In the genomic region with DNA sequence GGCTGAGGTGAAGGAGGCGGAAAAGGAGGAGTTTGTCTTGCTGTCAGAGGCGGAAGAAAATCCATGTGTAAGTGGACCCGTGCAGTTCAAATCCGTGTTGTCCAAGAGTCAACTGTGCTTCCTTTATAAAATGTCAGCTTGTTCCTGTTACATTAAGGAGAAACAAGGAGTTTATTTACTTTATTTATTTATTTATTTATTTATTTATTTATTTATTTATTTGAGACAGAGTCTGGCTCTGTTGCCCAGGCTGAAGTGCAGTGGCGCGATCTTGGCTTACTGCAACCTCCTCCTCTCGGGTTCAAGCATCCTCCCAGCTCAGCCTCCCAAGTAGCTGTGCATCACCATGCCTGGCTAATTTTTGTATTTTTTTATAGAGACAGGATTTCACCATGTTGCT, we compare ENCODE assay signal across 1 cellular context.
TF ChIP-seq lines count a peak whose summit lies in the region.

No MANE protein-coding gene starts in this region.

TF ChIP-seq in HEK293, 187 proteins besides CTCF, POLR2A, EP300 and RAD21 (continued from another document):
- TF ChIP-seq, protein P1, sequence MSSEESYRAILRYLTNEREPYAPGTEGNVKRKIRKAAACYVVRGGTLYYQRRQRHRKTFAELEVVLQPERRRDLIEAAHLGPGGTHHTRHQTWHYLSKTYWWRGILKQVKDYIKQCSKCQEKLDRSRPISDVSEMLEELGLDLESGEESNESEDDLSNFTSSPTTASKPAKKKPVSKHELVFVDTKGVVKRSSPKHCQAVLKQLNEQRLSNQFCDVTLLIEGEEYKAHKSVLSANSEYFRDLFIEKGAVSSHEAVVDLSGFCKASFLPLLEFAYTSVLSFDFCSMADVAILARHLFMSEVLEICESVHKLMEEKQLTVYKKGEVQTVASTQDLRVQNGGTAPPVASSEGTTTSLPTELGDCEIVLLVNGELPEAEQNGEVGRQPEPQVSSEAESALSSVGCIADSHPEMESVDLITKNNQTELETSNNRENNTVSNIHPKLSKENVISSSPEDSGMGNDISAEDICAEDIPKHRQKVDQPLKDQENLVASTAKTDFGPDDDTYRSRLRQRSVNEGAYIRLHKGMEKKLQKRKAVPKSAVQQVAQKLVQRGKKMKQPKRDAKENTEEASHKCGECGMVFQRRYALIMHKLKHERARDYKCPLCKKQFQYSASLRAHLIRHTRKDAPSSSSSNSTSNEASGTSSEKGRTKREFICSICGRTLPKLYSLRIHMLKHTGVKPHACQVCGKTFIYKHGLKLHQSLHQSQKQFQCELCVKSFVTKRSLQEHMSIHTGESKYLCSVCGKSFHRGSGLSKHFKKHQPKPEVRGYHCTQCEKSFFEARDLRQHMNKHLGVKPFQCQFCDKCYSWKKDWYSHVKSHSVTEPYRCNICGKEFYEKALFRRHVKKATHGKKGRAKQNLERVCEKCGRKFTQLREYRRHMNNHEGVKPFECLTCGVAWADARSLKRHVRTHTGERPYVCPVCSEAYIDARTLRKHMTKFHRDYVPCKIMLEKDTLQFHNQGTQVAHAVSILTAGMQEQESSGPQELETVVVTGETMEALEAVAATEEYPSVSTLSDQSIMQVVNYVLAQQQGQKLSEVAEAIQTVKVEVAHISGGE (tag by site-specific recombination; conservative IDR thresholded peaks at IDR 0.05; ENCODE audit: low read depth), result peak; percentile 64
- TF ChIP-seq ZNF426 (tag by site-specific recombination; IDR thresholded peaks at IDR 0.05) (peak; percentile 37), ZNF394 (tag by site-specific recombination; IDR thresholded peaks at IDR 0.05; ENCODE audit: borderline replicate concordance) (peak; percentile 53; the same call in 1 of the 2 replicates)
- TF ChIP-seq, protein P2, sequence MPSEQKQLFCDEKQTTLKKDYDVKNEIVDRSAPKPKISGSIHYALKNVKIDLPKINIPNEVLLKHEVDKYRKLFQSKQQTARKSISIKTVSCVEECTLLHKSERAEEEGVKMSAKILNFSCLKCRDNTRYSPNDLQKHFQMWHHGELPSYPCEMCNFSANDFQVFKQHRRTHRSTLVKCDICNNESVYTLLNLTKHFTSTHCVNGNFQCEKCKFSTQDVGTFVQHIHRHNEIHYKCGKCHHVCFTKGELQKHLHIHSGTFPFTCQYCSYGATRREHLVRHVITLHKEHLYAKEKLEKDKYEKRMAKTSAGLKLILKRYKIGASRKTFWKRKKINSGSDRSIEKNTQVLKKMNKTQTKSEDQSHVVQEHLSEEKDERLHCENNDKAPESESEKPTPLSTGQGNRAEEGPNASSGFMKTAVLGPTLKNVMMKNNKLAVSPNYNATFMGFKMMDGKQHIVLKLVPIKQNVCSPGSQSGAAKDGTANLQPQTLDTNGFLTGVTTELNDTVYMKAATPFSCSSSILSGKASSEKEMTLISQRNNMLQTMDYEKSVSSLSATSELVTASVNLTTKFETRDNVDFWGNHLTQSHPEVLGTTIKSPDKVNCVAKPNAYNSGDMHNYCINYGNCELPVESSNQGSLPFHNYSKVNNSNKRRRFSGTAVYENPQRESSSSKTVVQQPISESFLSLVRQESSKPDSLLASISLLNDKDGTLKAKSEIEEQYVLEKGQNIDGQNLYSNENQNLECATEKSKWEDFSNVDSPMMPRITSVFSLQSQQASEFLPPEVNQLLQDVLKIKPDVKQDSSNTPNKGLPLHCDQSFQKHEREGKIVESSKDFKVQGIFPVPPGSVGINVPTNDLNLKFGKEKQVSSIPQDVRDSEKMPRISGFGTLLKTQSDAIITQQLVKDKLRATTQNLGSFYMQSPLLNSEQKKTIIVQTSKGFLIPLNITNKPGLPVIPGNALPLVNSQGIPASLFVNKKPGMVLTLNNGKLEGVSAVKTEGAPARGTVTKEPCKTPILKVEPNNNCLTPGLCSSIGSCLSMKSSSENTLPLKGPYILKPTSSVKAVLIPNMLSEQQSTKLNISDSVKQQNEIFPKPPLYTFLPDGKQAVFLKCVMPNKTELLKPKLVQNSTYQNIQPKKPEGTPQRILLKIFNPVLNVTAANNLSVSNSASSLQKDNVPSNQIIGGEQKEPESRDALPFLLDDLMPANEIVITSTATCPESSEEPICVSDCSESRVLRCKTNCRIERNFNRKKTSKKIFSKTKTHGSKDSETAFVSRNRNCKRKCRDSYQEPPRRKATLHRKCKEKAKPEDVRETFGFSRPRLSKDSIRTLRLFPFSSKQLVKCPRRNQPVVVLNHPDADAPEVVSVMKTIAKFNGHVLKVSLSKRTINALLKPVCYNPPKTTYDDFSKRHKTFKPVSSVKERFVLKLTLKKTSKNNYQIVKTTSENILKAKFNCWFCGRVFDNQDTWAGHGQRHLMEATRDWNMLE (tag by site-specific recombination; conservative IDR thresholded peaks at IDR 0.05; ENCODE audit: low read depth), result 0 out of 2 replicates have a peak, but pooled peaks have one; percentile 38
